In the genomic region with DNA sequence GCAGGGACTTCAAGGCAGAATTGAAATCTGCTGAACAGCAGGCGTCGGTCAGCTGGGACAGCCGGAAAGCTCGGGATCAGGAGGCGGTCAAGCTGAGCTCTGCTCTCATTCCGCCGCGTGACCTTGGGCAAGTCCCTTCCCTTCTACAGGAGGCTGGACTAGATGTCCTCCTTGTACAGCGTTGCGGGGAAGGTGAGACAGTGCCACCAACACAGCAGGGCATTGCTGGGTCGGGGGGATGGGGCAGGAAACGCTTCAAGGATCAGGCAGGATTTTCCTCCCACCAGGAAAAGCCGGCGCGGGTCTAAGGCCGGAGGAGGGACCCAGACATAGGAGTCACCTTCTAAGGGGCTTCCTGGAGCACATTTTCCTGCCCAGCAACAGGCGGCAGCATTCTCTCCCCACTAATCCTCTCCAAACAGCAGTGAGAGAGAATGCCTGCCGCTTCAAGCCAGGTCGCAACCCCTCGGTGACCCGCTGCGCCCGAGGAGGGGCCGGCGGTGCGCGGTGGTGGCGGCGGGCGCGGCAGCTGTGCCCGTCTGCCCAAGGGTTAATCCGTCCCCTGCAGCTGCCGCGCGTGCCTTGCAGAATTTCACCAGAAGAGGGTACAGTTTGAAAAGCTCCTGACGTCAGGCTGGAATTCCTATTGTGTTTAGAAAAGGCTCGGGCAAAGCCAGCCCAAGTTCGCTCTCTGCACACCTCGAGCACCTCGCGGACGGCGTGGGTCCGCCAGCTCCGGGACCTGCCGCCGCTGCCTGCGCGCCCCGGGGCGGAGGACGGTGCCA, we compare ENCODE assay signal across 8 cellular contexts. TPM values are rescaled to one million over a fixed set of nuclear protein-coding genes. Genes with fewer than 3 reads are reported as not detected.
DNase-seq lines count a peak whose midpoint lies in the region; ATAC-seq and TF ChIP-seq lines count a peak whose summit lies in the region.

A gene with protein sequence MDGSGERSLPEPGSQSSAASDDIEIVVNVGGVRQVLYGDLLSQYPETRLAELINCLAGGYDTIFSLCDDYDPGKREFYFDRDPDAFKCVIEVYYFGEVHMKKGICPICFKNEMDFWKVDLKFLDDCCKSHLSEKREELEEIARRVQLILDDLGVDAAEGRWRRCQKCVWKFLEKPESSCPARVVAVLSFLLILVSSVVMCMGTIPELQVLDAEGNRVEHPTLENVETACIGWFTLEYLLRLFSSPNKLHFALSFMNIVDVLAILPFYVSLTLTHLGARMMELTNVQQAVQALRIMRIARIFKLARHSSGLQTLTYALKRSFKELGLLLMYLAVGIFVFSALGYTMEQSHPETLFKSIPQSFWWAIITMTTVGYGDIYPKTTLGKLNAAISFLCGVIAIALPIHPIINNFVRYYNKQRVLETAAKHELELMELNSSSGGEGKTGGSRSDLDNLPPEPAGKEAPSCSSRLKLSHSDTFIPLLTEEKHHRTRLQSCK (plus strand): TSS at position 644 of the 785 bp plus-strand sequence. CDS start 493 bp downstream, outside the sequence.

- TF ChIP-seq CTCF in foreskin keratinocyte (conservative IDR thresholded peaks at IDR 0.05), result peak; percentile 54
- TF ChIP-seq CTCF in osteoblast (IDR thresholded peaks at IDR 0.05; ENCODE audit: extremely low read depth, low read depth, low read length), result no peak
- TF ChIP-seq CTCF in GM10248 (IDR thresholded peaks at IDR 0.05; ENCODE audit: control extremely low read depth, extremely low read depth, low read depth, missing control alignments), result no peak

- CTCF ChIA-PET in GM10248 (lab: Yijun Ruan, JAX), result interaction anchor here (0.7 kb wide), 1 partner anchor 669 kb away, joined by 3 read pairs; no protein-coding TSS in a partner anchor
- CTCF ChIA-PET in CD8-positive, alpha-beta memory T cell (lab: Charles Lee), result no interaction called here

- peaks cover 55% of the 10 kb centered on the region for H3K27me3 ChIP-seq in foreskin keratinocyte
- H3K27me3 ChIP-seq in osteoblast (ENCODE audit: insufficient read depth, low read length), result peaks cover 53% of the 10 kb centered on the region
- no peaks in the 10 kb centered on the region for H3K27me3 ChIP-seq in CD8-positive, alpha-beta memory T cell (ENCODE audit: insufficient read depth, low read length, poor library complexity, severe bottlenecking)

- no peaks in the 10 kb centered on the region for H3K9me3 Mint-ChIP-seq in CD8-positive, alpha-beta memory T cell

- H3K9me3 ChIP-seq in SK-N-MC (ENCODE audit: low read depth, low read length), result no peaks in the 10 kb centered on the region
- no peaks in the 10 kb centered on the region for H3K9me3 ChIP-seq in osteoblast (ENCODE audit: low read depth, low read length)
- no peaks in the 10 kb centered on the region for H3K9me3 ChIP-seq in CD8-positive, alpha-beta memory T cell (ENCODE audit: low read length)

- peak within 1 kb of the TSS; percentile 58 for H3K4me2 ChIP-seq in osteoblast (ENCODE audit: insufficient read depth, low read length)

- no peak within 1 kb of the TSS for H3K27ac ChIP-seq in SK-N-MC
- H3K27ac ChIP-seq in foreskin keratinocyte, result no peak within 1 kb of the TSS
- no peak within 1 kb of the TSS for H3K27ac ChIP-seq in osteoblast (ENCODE audit: low read depth, low read length)
- H3K27ac ChIP-seq in CD8-positive, alpha-beta memory T cell (ENCODE audit: low read depth, low read length), result no peak within 1 kb of the TSS

- H3K4me1 ChIP-seq in foreskin keratinocyte (no peaks in the 10 kb centered on the region), osteoblast (ENCODE audit: insufficient read depth, low read length) (no peaks in the 10 kb centered on the region)
- no peaks in the 10 kb centered on the region for H3K4me1 ChIP-seq in CD8-positive, alpha-beta memory T cell (ENCODE audit: insufficient read depth, low read length)

- ATAC-seq in foreskin keratinocyte, result peak; percentile 51
- ATAC-seq in GM19467 (IDR thresholded peaks at IDR 0.05; ENCODE audit: unreplicated experiment), result no peak

- peaks cover 21 to 48% of the 10 kb centered on the region in 2 donors for H3K27me3 Mint-ChIP-seq in CD8-positive, alpha-beta memory T cell

- peaks cover 3% of the 10 kb centered on the region for H4K20me1 ChIP-seq in osteoblast (ENCODE audit: insufficient read depth, low read length)

- DNase-seq in Ammon's horn (ENCODE audit: low spot score), result peak; percentile 48
- peak; percentile 82 for DNase-seq in LHCN-M2 (ENCODE audit: low read depth)
- DNase-seq in SK-N-MC (ENCODE audit: low read depth, low spot score), result no peak
- peak in 1 of 2 donors; percentile 51 for DNase-seq in foreskin keratinocyte
- DNase-seq in osteoblast (ENCODE audit: insufficient read length, low spot score, missing footprints), result peak; percentile 96
- no peak for DNase-seq in GM10248 (ENCODE audit: extremely low spot score)
- no peak for DNase-seq in CD8-positive, alpha-beta memory T cell

- no peaks in the 10 kb centered on the region for H3K36me3 Mint-ChIP-seq in CD8-positive, alpha-beta memory T cell

- no peaks in the 10 kb centered on the region for H3K79me2 ChIP-seq in osteoblast (ENCODE audit: insufficient read depth, low read length)

- H3K36me3 ChIP-seq in SK-N-MC (ENCODE audit: insufficient read depth, low read length) (no peaks in the 10 kb centered on the region), osteoblast (ENCODE audit: insufficient read depth, low read length) (no peaks in the 10 kb centered on the region)
- H3K36me3 ChIP-seq in CD8-positive, alpha-beta memory T cell (ENCODE audit: insufficient read depth, low read length), result no peaks in the 10 kb centered on the region

- H3K9ac ChIP-seq in SK-N-MC (ENCODE audit: insufficient read length), result peak within 1 kb of the TSS; percentile 51

- H3K4me3 ChIP-seq in SK-N-MC, result peak within 1 kb of the TSS; percentile 75
- peak within 1 kb of the TSS; percentile 60 for H3K4me3 ChIP-seq in osteoblast (ENCODE audit: insufficient read depth, low read length)
- H3K4me3 ChIP-seq in CD8-positive, alpha-beta memory T cell (ENCODE audit: low read length), result no peak within 1 kb of the TSS

- H2AFZ ChIP-seq in osteoblast (ENCODE audit: low read length), result no peak within 1 kb of the TSS

- POLR2A ChIA-PET in GM10248 (lab: Yijun Ruan, JAX), result no interaction called here
- POLR2A ChIA-PET in CD8-positive, alpha-beta memory T cell (lab: Charles Lee), result no interaction called here

- H3K4me1 Mint-ChIP-seq in CD8-positive, alpha-beta memory T cell, result peaks cover 0 to 7% (median 4%) of the 10 kb centered on the region in 3 donors

- peak within 1 kb of the TSS in 2 of 7 donors; percentile 17 to 32 for H3K4me3 Mint-ChIP-seq in CD8-positive, alpha-beta memory T cell

- peak within 1 kb of the TSS in 1 of 8 donors; percentile 1 for H3K27ac Mint-ChIP-seq in CD8-positive, alpha-beta memory T cell

RNA-seq across cellular contexts. Expression of the gene that starts here (rescaled TPM):
- 0.19 and 0.29 TPM in 2 replicates for total RNA-seq in LHCN-M2 (2014; rRNA removed)
- polyA plus RNA-seq in LHCN-M2 (2012), result 0.09 TPM
- total RNA-seq in foreskin keratinocyte, result 0.04 TPM in 1 of 2 replicates, not detected in the other
- polyA plus RNA-seq in foreskin keratinocyte, result 0.02 and 0.07 TPM in 2 replicates
- total RNA-seq in osteoblast, result under 0.01 TPM in 1 of 2 replicates, not detected in the other
- not detected for total RNA-seq in CD8-positive, alpha-beta memory T cell
- polyA plus RNA-seq in CD8-positive, alpha-beta memory T cell, result not detected

Comparison
In these comparisons a context has a peak if more than half of its experiments do, and no peak if none do; other contexts are left out.
1. Peak in DNase-seq in LHCN-M2; RNA of the gene not detected or under 1 TPM.
2. Peak in ATAC-seq in foreskin keratinocyte; RNA of the gene not detected or under 1 TPM.
3. Peak in DNase-seq, H3K4me3 ChIP-seq and H3K4me2 ChIP-seq in osteoblast; RNA of the gene not detected or under 1 TPM.